26 cellular contexts compared by ENCODE assay signal in the genomic region with DNA sequence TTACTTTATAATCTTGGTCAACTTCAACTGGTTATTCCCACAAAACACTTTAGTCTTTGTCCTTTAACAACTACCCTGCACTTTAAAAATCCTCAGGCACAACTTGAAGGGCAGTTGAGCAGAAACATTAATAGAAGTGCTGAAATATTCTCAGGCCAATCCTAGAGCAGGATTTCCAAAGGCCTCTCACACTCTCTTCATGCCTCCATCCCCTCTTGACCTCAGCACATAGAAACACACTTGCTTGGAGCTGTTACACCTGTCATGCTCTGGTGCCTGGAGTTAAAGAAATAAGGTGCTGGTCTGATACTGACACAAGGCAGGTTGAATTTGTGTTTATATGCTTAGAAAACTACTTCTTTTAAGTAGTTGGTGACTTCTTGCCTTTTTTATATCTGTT.
"Had no signal": no experiment of that assay in that cellular context is flagged by ENCODE, and none has a peak within 500 bp of the region (broad histone marks: within the 10 kb centered on the region; RNA-seq: fewer than 3 reads in every experiment).

No MANE protein-coding gene starts in this region.

- H3K36me3 ChIP-seq: ovary, right lobe of liver, sigmoid colon, stomach, thoracic aorta, tibial artery, transverse colon, upper lobe of right lung, uterus had no signal

- H3K4me3 ChIP-seq: ovary, right lobe of liver, sigmoid colon, stomach, thoracic aorta, tibial artery, transverse colon, upper lobe of right lung, uterus had no signal

- H3K27ac Mint-ChIP-seq: naive thymus-derived CD4-positive, alpha-beta T cell; natural killer cell; progenitor cell of endocrine pancreas; stimulated activated effector memory CD8-positive, alpha-beta T cell treated with anti-CD3 and anti-CD28 coated beads, Interleukin-12 subunit alpha, Interleukin-12 subunit beta, amount 100 ng/mL, for 72 hours; stimulated activated naive B cell treated with anti-CD40 and anti-IgM and Interleukin-4, amounts not matched to agents 10 μg/mL and 1 μg/mL and 100 μg/mL, for 72 hours; stimulated activated naive CD8-positive, alpha-beta T cell treated with anti-CD3 and anti-CD28 coated beads, Interleukin-15, Interleukin-2, amounts not matched to agents 100 ng/mL and 50 ng/mL, for 24 hours; type B pancreatic cell had no signal

- H3K9me3 Mint-ChIP-seq: nephron; stimulated activated naive CD8-positive, alpha-beta T cell treated with anti-CD3 and anti-CD28 coated beads, Interleukin-15, Interleukin-2, amounts not matched to agents 100 ng/mL and 50 ng/mL, for 24 hours; type B pancreatic cell had no signal

- H2AFZ ChIP-seq: parathyroid adenoma had no signal

- H3K4me1 ChIP-seq: parathyroid adenoma, right lobe of liver, sigmoid colon, stomach, tibial artery, transverse colon, upper lobe of right lung, uterus had no signal

- ATAC-seq: naive thymus-derived CD4-positive, alpha-beta T cell; natural killer cell; right cardiac atrium; right lobe of liver; stimulated activated effector memory CD8-positive, alpha-beta T cell treated with anti-CD3 and anti-CD28 coated beads, Interleukin-12 subunit alpha, Interleukin-12 subunit beta, amount 100 ng/mL, for 72 hours; stimulated activated naive B cell treated with anti-CD40 and anti-IgM and Interleukin-4, amounts not matched to agents 10 μg/mL and 1 μg/mL and 100 μg/mL, for 72 hours; upper lobe of right lung had no signal

- H3K4me3 Mint-ChIP-seq: naive thymus-derived CD4-positive, alpha-beta T cell; natural killer cell; nephron; stimulated activated effector memory CD8-positive, alpha-beta T cell treated with anti-CD3 and anti-CD28 coated beads, Interleukin-12 subunit alpha, Interleukin-12 subunit beta, amount 100 ng/mL, for 72 hours; stimulated activated naive B cell treated with anti-CD40 and anti-IgM and Interleukin-4, amounts not matched to agents 10 μg/mL and 1 μg/mL and 100 μg/mL, for 72 hours; stimulated activated naive CD8-positive, alpha-beta T cell treated with anti-CD3 and anti-CD28 coated beads, Interleukin-15, Interleukin-2, amounts not matched to agents 100 ng/mL and 50 ng/mL, for 24 hours; type B pancreatic cell had no signal

- H3K9me3 ChIP-seq: ovary, right lobe of liver, sigmoid colon, thoracic aorta, tibial artery, transverse colon, upper lobe of right lung, uterus had no signal

- H3K79me2 ChIP-seq: parathyroid adenoma had no signal

- H3K4me1 Mint-ChIP-seq: naive thymus-derived CD4-positive, alpha-beta T cell; natural killer cell; nephron; stimulated activated effector memory CD8-positive, alpha-beta T cell treated with anti-CD3 and anti-CD28 coated beads, Interleukin-12 subunit alpha, Interleukin-12 subunit beta, amount 100 ng/mL, for 72 hours; stimulated activated naive B cell treated with anti-CD40 and anti-IgM and Interleukin-4, amounts not matched to agents 10 μg/mL and 1 μg/mL and 100 μg/mL, for 72 hours had no signal

- DNase-seq: naive thymus-derived CD4-positive, alpha-beta T cell; natural killer cell; occipital lobe; ovary; right cardiac atrium; right lobe of liver; sigmoid colon; small intestine; stimulated activated CD4-positive, alpha-beta T cell treated with anti-CD3 and anti-CD28 coated beads, Interleukin-15, amount 100 ng/mL, for 24 hours; stimulated activated CD4-positive, alpha-beta T cell treated with anti-CD3 and anti-CD28 coated beads, Interleukin-2, amount 100 ng/mL, for 24 hours; stimulated activated CD4-positive, alpha-beta T cell treated with anti-CD3 and anti-CD28 coated beads, Interleukin-2, amount 100 ng/mL, for 48 hours; stimulated activated CD4-positive, alpha-beta T cell treated with anti-CD3 and anti-CD28 coated beads, Interleukin-4, amount 100 ng/mL, for 24 hours; stimulated activated naive B cell treated with anti-CD40 and anti-IgM and Interleukin-4, amounts not matched to agents 10 μg/mL and 1 μg/mL and 100 μg/mL, for 72 hours; stimulated activated naive CD4-positive, alpha-beta T cell treated with Interleukin-2 at 50 U/mL for 16 hours; stomach; tibial artery; transverse colon; upper lobe of right lung; uterus had no signal

- H3K9ac ChIP-seq: parathyroid adenoma had no signal

- H3K27ac ChIP-seq: ovary, parathyroid adenoma, right lobe of liver, sigmoid colon, stomach, thoracic aorta, tibial artery, transverse colon, upper lobe of right lung, uterus had no signal

- H3K27me3 ChIP-seq: ovary, right lobe of liver, sigmoid colon, stomach, tibial artery, transverse colon, upper lobe of right lung, uterus had no signal

- H3K36me3 Mint-ChIP-seq: naive thymus-derived CD4-positive, alpha-beta T cell; natural killer cell; stimulated activated effector memory CD8-positive, alpha-beta T cell treated with anti-CD3 and anti-CD28 coated beads, Interleukin-12 subunit alpha, Interleukin-12 subunit beta, amount 100 ng/mL, for 72 hours; stimulated activated naive B cell treated with anti-CD40 and anti-IgM and Interleukin-4, amounts not matched to agents 10 μg/mL and 1 μg/mL and 100 μg/mL, for 72 hours; type B pancreatic cell had no signal

- H3K27me3 Mint-ChIP-seq: naive thymus-derived CD4-positive, alpha-beta T cell; progenitor cell of endocrine pancreas; stimulated activated naive B cell treated with anti-CD40 and anti-IgM and Interleukin-4, amounts not matched to agents 10 μg/mL and 1 μg/mL and 100 μg/mL, for 72 hours; stimulated activated naive CD8-positive, alpha-beta T cell treated with anti-CD3 and anti-CD28 coated beads, Interleukin-15, Interleukin-2, amounts not matched to agents 100 ng/mL and 50 ng/mL, for 24 hours; type B pancreatic cell had no signal
